20 cellular contexts compared by ENCODE assay signal in the genomic region with DNA sequence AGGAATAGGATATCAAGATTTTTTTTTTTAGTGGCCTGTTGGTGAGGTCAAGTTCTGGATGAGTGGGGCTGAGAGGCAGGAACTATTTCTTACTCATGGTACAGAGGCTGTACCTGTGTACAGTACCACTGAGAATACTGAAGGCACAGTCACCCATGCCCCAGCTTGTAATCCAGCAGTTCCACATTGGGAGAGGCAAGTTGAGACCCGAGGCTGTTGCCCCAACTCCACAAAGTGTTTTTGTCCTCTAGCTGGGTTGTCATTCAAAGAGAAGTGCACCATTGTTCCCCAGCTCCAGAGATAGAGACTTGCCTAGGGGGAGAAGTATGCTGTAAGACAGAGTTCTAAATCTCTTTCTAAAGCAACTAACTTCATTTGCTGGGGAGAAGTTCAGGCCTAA.
"Had no signal": no experiment of that assay in that cellular context is flagged by ENCODE, and none has a peak within 500 bp of the region (broad histone marks: within the 10 kb centered on the region; RNA-seq: fewer than 3 reads in every experiment).

No MANE protein-coding gene starts in this region.

- DNase-seq: activated CD4-positive, alpha-beta T cell treated with anti-CD3 and anti-CD28 coated beads for 1 hour; activated CD4-positive, alpha-beta T cell treated with anti-CD3 and anti-CD28 coated beads, Interleukin-2, amount 50 U/mL, for 4 hours; activated naive CD8-positive, alpha-beta T cell treated with anti-CD3 and anti-CD28 coated beads, Interleukin-2, amount 10 ng/mL, durations not matched to agents 7 days and 5 days; activated T-cell treated with anti-CD3 and anti-CD28 coated beads for 4 hours; amygdala; esophagus squamous epithelium; hypothalamus; islet precursor cell; left lung; naive thymus-derived CD4-positive, alpha-beta T cell; ovary; right lobe of liver; small intestine; stimulated activated CD4-positive, alpha-beta T cell treated with anti-CD3 and anti-CD28 coated beads, Interleukin-15, amount 100 ng/mL, for 24 hours; stimulated activated CD4-positive, alpha-beta T cell treated with anti-CD3 and anti-CD28 coated beads, Interleukin-2, amount 100 ng/mL, for 48 hours; stomach; T1000 had no signal

- H3K27ac Mint-ChIP-seq: activated naive CD8-positive, alpha-beta T cell treated with anti-CD3 and anti-CD28 coated beads, Interleukin-2, amount 10 ng/mL, durations not matched to agents 7 days and 5 days; naive thymus-derived CD4-positive, alpha-beta T cell; type B pancreatic cell had no signal

- H3K9me3 ChIP-seq: esophagus squamous epithelium, right lobe of liver had no signal

- H3K27me3 ChIP-seq: esophagus squamous epithelium, left lung, ovary, right lobe of liver, stomach had no signal

- H3K27me3 Mint-ChIP-seq: activated naive CD8-positive, alpha-beta T cell treated with anti-CD3 and anti-CD28 coated beads, Interleukin-2, amount 10 ng/mL, durations not matched to agents 7 days and 5 days; naive thymus-derived CD4-positive, alpha-beta T cell; type B pancreatic cell had no signal

- H3K36me3 ChIP-seq: left lung, ovary, right lobe of liver, stomach had no signal

- FAIRE-seq: colon, endometrium, small intestine had no signal

- H3K27ac ChIP-seq: esophagus squamous epithelium, left lung, ovary, right lobe of liver, stomach had no signal

- H3K4me3 Mint-ChIP-seq: activated naive CD8-positive, alpha-beta T cell treated with anti-CD3 and anti-CD28 coated beads, Interleukin-2, amount 10 ng/mL, durations not matched to agents 7 days and 5 days; type B pancreatic cell had no signal

- ATAC-seq: left lung; naive thymus-derived CD4-positive, alpha-beta T cell; right lobe of liver had no signal

- H3K4me3 ChIP-seq: esophagus squamous epithelium, left lung, ovary, right lobe of liver, stomach had no signal
